In genomic region chr7:22782616-22783232, GRCh38 we compare ENCODE assay signal across 8 cellular contexts. TPM values are rescaled to one million over a fixed set of nuclear protein-coding genes. Genes with fewer than 3 reads are reported as not detected.
DNase-seq lines count a peak whose midpoint lies in the region; ATAC-seq and TF ChIP-seq lines count a peak whose summit lies in the region.

No MANE protein-coding gene starts in this region.

- DNase-seq in CD1c-positive myeloid dendritic cell (ENCODE audit: extremely low spot score): peak; percentile 70
- peak; percentile 28 to 65 for DNase-seq in HL-60 (ENCODE audit: low read depth in 1 of 2, low spot score in 1 of 2)
- peak; percentile 48 to 61 for DNase-seq in SHP77 (lab: John Stamatoyannopoulos, UW)
- DNase-seq in activated T-helper 2 cell treated with anti-CD3 and anti-CD28 coated beads, Interferon-gamma antibody, Interleukin-2, Interleukin-4, amounts not matched to agents 10 μg/mL and 5 μg/mL and 100 μg/mL, durations not matched to agents 14 hours and 24 hours and 36 hours (ENCODE audit: low spot score): peak; percentile 58
- peak; percentile 38 for DNase-seq in glomerular visceral epithelial cell (ENCODE audit: extremely low spot score)
- no peak for DNase-seq in retinal pigment epithelial cell (ENCODE audit: low read depth)

- no peaks in the 10 kb centered on the region for H3K36me3 Mint-ChIP-seq in activated T-helper 2 cell treated with anti-CD3 and anti-CD28 coated beads, Interferon-gamma antibody, Interleukin-2, Interleukin-4, amounts not matched to agents 10 μg/mL and 5 μg/mL and 100 μg/mL, durations not matched to agents 14 hours and 24 hours and 36 hours (ENCODE audit: low read depth)

- no peaks in the 10 kb centered on the region for H3K4me1 Mint-ChIP-seq in activated T-helper 2 cell treated with anti-CD3 and anti-CD28 coated beads, Interferon-gamma antibody, Interleukin-2, Interleukin-4, amounts not matched to agents 10 μg/mL and 5 μg/mL and 100 μg/mL, durations not matched to agents 14 hours and 24 hours and 36 hours (ENCODE audit: low read depth)

- H3K4me3 Mint-ChIP-seq in activated T-helper 2 cell treated with anti-CD3 and anti-CD28 coated beads, Interferon-gamma antibody, Interleukin-2, Interleukin-4, amounts not matched to agents 10 μg/mL and 5 μg/mL and 100 μg/mL, durations not matched to agents 14 hours and 24 hours and 36 hours (ENCODE audit: low read depth): no peak overlapping the region

- H3K4me3 ChIP-seq in HL-60 (replicated peaks; ENCODE audit: insufficient read depth, low read length) (no peak overlapping the region), retinal pigment epithelial cell (ENCODE audit: low read length) (no peak overlapping the region)

- no peak overlapping the region for H3K27ac Mint-ChIP-seq in activated T-helper 2 cell treated with anti-CD3 and anti-CD28 coated beads, Interferon-gamma antibody, Interleukin-2, Interleukin-4, amounts not matched to agents 10 μg/mL and 5 μg/mL and 100 μg/mL, durations not matched to agents 14 hours and 24 hours and 36 hours

- H3K27ac ChIP-seq in HL-60 (replicated peaks): no peak overlapping the region

- peak; percentile 80 for ATAC-seq in GM19035 (IDR thresholded peaks at IDR 0.05; ENCODE audit: unreplicated experiment)
- no peak for ATAC-seq in GM19324 (IDR thresholded peaks at IDR 0.05; ENCODE audit: low FRiP score, unreplicated experiment)

- H3K27me3 ChIP-seq in HL-60 (ENCODE audit: insufficient read depth, poor library complexity, severe bottlenecking): no peaks in the 10 kb centered on the region

- H3K9me3 Mint-ChIP-seq in activated T-helper 2 cell treated with anti-CD3 and anti-CD28 coated beads, Interferon-gamma antibody, Interleukin-2, Interleukin-4, amounts not matched to agents 10 μg/mL and 5 μg/mL and 100 μg/mL, durations not matched to agents 14 hours and 24 hours and 36 hours: no peaks in the 10 kb centered on the region

- TF ChIP-seq CTCF in HL-60 (IDR thresholded peaks at IDR 0.05; ENCODE audit: insufficient read depth, low read length) (peak; percentile 88), retinal pigment epithelial cell (conservative IDR thresholded peaks at IDR 0.05; ENCODE audit: low read depth, low read length) (peak; percentile 85)

- peaks cover 17% of the 10 kb centered on the region for H3K27me3 Mint-ChIP-seq in activated T-helper 2 cell treated with anti-CD3 and anti-CD28 coated beads, Interferon-gamma antibody, Interleukin-2, Interleukin-4, amounts not matched to agents 10 μg/mL and 5 μg/mL and 100 μg/mL, durations not matched to agents 14 hours and 24 hours and 36 hours (ENCODE audit: low read depth)

- intact Hi-C loops in activated T-helper 2 cell treated with anti-CD3 and anti-CD28 coated beads, Interferon-gamma antibody, Interleukin-2, Interleukin-4, amounts not matched to agents 10 μg/mL and 5 μg/mL and 100 μg/mL, durations not matched to agents 14 hours and 24 hours and 36 hours (cut with micrococcal nuclease): loop anchor here (1.0 to 2.0 kb wide), 2 partner anchors 54 to 222 kb away; no protein-coding TSS in a partner anchor

RNA-seq across cellular contexts. Expression of gene TOMM7, which starts 39.9 kb away (rescaled TPM):
- total RNA-seq in activated T-helper 2 cell treated with anti-CD3 and anti-CD28 coated beads, Interferon-gamma antibody, Interleukin-2, Interleukin-4, amounts not matched to agents 10 μg/mL and 5 μg/mL and 100 μg/mL, durations not matched to agents 14 hours and 24 hours and 36 hours: 216 and 221 TPM in 2 replicates

RNA-seq across cellular contexts. Expression of gene IL6, which starts 55.7 kb away (rescaled TPM):
- not detected in 2 replicates for total RNA-seq in activated T-helper 2 cell treated with anti-CD3 and anti-CD28 coated beads, Interferon-gamma antibody, Interleukin-2, Interleukin-4, amounts not matched to agents 10 μg/mL and 5 μg/mL and 100 μg/mL, durations not matched to agents 14 hours and 24 hours and 36 hours
